ENCODE assay signal across 8 cellular contexts in genomic region chr13:110644892-110645521, GRCh38. TPM values are rescaled to one million over a fixed set of nuclear protein-coding genes. Genes with fewer than 3 reads are reported as not detected.
DNase-seq lines count a peak whose midpoint lies in the region; ATAC-seq and TF ChIP-seq lines count a peak whose summit lies in the region.

No MANE protein-coding gene starts in this region.

- DNase-seq in DMS79 treated with DMSO at 0.1 percent for 48 hours (lab: John Stamatoyannopoulos, UW) (peak; percentile 28), choroid plexus epithelial cell (ENCODE audit: low read depth) (peak; percentile 82), left lobe of liver (ENCODE audit: low spot score) (peak; percentile 67), GF-D8 (lab: John Stamatoyannopoulos, UW) (no peak)
- DNase-seq in stimulated activated CD8-positive, alpha-beta memory T cell treated with anti-CD3 and anti-CD28 coated beads, Interleukin-15, amount 100 ng/mL, for 48 hours (ENCODE audit: low read depth in 2 of 2), result peak; percentile 19 to 28

- H4K20me1 ChIP-seq in SU-DHL-6 (ENCODE audit: low read depth, low read length), result no peaks in the 10 kb centered on the region

- H3K36me3 ChIP-seq in SU-DHL-6 (ENCODE audit: low read length), result no peaks in the 10 kb centered on the region

- no peaks in the 10 kb centered on the region for H3K27me3 ChIP-seq in SU-DHL-6 (ENCODE audit: low read length)

- H3K9ac ChIP-seq in SU-DHL-6 (ENCODE audit: low read length), result no peak overlapping the region

- H3K79me2 ChIP-seq in SU-DHL-6 (ENCODE audit: insufficient read depth, low read length), result no peaks in the 10 kb centered on the region

- no peak overlapping the region for H3K4me2 ChIP-seq in SU-DHL-6 (ENCODE audit: low read depth, low read length, poor library complexity, severe bottlenecking)

- no peak overlapping the region for H2AFZ ChIP-seq in SU-DHL-6 (ENCODE audit: low read depth, low read length, severe bottlenecking)

- peak; percentile 22 for TF ChIP-seq CTCF in SU-DHL-6 (IDR thresholded peaks at IDR 0.05; ENCODE audit: insufficient read depth, low read length, poor library complexity, severe bottlenecking)
- peak; percentile 48 for TF ChIP-seq CTCF in choroid plexus epithelial cell (conservative IDR thresholded peaks at IDR 0.05; ENCODE audit: low read depth, low read length)

- H3K4me3 ChIP-seq in SU-DHL-6 (ENCODE audit: insufficient read depth, low read length, poor library complexity, severe bottlenecking), result no peak overlapping the region
- no peak overlapping the region for H3K4me3 ChIP-seq in choroid plexus epithelial cell (ENCODE audit: low read depth, low read length)

- no peaks in the 10 kb centered on the region for H3K9me2 ChIP-seq in SU-DHL-6 (replicated peaks; ENCODE audit: insufficient read depth, low read length)

- no peaks in the 10 kb centered on the region for H3F3A ChIP-seq in SU-DHL-6 (ENCODE audit: insufficient read depth)

- H3K9me3 ChIP-seq in SU-DHL-6 (ENCODE audit: insufficient read depth, low read length), result no peaks in the 10 kb centered on the region

- ATAC-seq in GM19463 (IDR thresholded peaks at IDR 0.05; ENCODE audit: unreplicated experiment) (peak; percentile 79), HG03558 (IDR thresholded peaks at IDR 0.05; ENCODE audit: extremely low read depth, unreplicated experiment) (peak; percentile 59), left lobe of liver (peak; percentile 75)

- no peak overlapping the region for H3K27ac ChIP-seq in SU-DHL-6 (ENCODE audit: low read depth, low read length)

RNA-seq across cellular contexts. Expression of gene NAXD, which starts 29.7 kb away (rescaled TPM):
- 34.4 TPM for total RNA-seq in left lobe of liver
